ENCODE assay signal across 10 cellular contexts in the genomic region with DNA sequence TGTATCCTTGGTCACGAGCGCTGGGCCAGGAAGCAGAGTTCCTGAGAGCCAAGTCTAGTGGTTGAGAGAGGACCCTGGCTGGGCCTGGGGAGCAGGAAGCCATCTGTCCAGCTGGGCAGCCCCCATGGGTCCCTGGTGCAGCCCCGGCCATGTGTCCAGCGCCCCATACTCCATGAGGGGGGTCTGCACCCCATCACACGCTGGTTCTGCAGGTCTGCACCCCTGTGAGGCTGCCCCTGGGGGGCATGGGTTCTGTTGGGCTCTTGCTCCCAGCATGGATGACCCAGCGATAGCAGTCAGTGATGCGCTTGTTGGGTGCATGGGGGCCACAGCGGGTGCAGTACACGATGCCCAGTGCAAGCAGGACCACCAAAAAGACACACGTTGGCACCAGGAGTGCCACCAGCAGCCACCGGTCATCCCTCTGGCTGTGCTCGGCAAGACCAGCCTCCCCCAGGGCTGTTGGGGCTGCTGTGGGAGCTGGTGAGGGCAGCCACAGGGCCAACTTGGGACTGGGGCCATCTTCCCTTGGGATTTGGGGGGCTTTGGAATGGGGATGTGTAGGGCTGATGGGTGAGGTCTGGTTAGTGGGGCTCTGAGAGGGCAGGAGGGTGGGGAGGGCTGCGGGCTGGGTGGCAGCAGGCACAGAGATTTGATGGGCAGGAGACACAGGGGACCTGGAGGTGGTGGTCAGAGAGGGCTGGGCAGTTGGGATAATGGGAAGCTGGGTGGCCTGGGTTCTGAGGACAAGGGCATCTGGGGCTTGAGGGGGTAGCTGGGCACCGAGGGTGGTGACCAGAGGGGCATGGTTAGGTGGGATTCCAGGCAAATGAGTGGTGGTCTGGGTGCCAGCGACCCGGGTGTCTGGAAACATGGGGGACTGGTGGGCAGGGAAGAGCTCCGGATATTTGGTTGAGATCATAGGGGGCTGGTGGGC. TPM values are rescaled to one million over a fixed set of nuclear protein-coding genes. Genes with fewer than 3 reads are reported as not detected.
DNase-seq lines count a peak whose midpoint lies in the region; ATAC-seq and TF ChIP-seq lines count a peak whose summit lies in the region.
"Had no signal": no experiment of that assay in that cellular context is flagged by ENCODE, and none has a peak within 500 bp of the region (broad histone marks: within the 10 kb centered on the region; RNA-seq: fewer than 3 reads in every experiment).

No MANE protein-coding gene starts in this region.

- H3K79me2 ChIP-seq in GM23338 (replicated peaks; ENCODE audit: insufficient read depth) (no peaks in the 10 kb centered on the region), hepatocyte (peaks cover 29% of the 10 kb centered on the region)

- peaks cover 15% of the 10 kb centered on the region for H3K9me3 Mint-ChIP-seq in GM23338
- H3K9me3 Mint-ChIP-seq in activated T-helper 17 cell treated with anti-CD3 and anti-CD28 coated beads, Interleukin-2, amount 50 U/mL, for 72 hours, result no peaks in the 10 kb centered on the region
- no peaks in the 10 kb centered on the region for H3K9me3 Mint-ChIP-seq in stimulated activated memory B cell treated with anti-CD40 and anti-IgM and Interleukin-4, amounts not matched to agents 10 μg/mL and 1 μg/mL and 100 μg/mL, for 72 hours

- H3K36me3 ChIP-seq in GM23338 (ENCODE audit: insufficient read depth), result no peaks in the 10 kb centered on the region
- H3K36me3 ChIP-seq in hepatocyte (replicated peaks; ENCODE audit: insufficient read depth, low read depth), result no peaks in the 10 kb centered on the region

- WGBS in hepatocyte (ENCODE audit: low lambda C conversion rate, missing lambda C conversion rate), result 88% methylated on average over 17 of the region's 17 CpGs

- H3K36me3 Mint-ChIP-seq in GM23338 (ENCODE audit: low read depth), result peaks cover 16% of the 10 kb centered on the region
- no peaks in the 10 kb centered on the region for H3K36me3 Mint-ChIP-seq in activated T-helper 17 cell treated with anti-CD3 and anti-CD28 coated beads, Interleukin-2, amount 50 U/mL, for 72 hours (ENCODE audit: low read depth)
- H3K36me3 Mint-ChIP-seq in stimulated activated memory B cell treated with anti-CD40 and anti-IgM and Interleukin-4, amounts not matched to agents 10 μg/mL and 1 μg/mL and 100 μg/mL, for 72 hours, result no peaks in the 10 kb centered on the region

- H3K4me1 Mint-ChIP-seq in GM23338, result peaks cover 42% of the 10 kb centered on the region
- H3K4me1 Mint-ChIP-seq in activated T-helper 17 cell treated with anti-CD3 and anti-CD28 coated beads, Interleukin-2, amount 50 U/mL, for 72 hours, result peaks cover 3% of the 10 kb centered on the region
- H3K4me1 Mint-ChIP-seq in stimulated activated memory B cell treated with anti-CD40 and anti-IgM and Interleukin-4, amounts not matched to agents 10 μg/mL and 1 μg/mL and 100 μg/mL, for 72 hours, result peaks cover 45% of the 10 kb centered on the region

- DNase-seq in GM23338 (ENCODE audit: low spot score) (no peak), hepatocyte (ENCODE audit: low spot score) (no peak)
- DNase-seq: NCI-H345 had no signal

- H2AFZ ChIP-seq in GM23338 (no peak overlapping the region), hepatocyte (no peak overlapping the region)

- peaks cover 16% of the 10 kb centered on the region; the same call in 1 of the 2 replicates for H3F3A ChIP-seq in GM23338 (replicated peaks; ENCODE audit: low read depth)

- H3K27ac Mint-ChIP-seq in GM23338, result no peak overlapping the region
- peak overlapping the region; percentile 78 for H3K27ac Mint-ChIP-seq in activated T-helper 17 cell treated with anti-CD3 and anti-CD28 coated beads, Interleukin-2, amount 50 U/mL, for 72 hours
- peak overlapping the region; percentile 84 for H3K27ac Mint-ChIP-seq in stimulated activated memory B cell treated with anti-CD40 and anti-IgM and Interleukin-4, amounts not matched to agents 10 μg/mL and 1 μg/mL and 100 μg/mL, for 72 hours

- H3K4me2 ChIP-seq in GM23338, result peak overlapping the region; percentile 89; the same call in 1 of the 2 replicates
- H3K4me2 ChIP-seq in hepatocyte, result peak overlapping the region; percentile 77
- H3K4me2 ChIP-seq: KMS-11 had no signal

- H3K9me3 ChIP-seq in hepatocyte (ENCODE audit: low read depth), result no peaks in the 10 kb centered on the region

- ATAC-seq in GM23338 (no peak), HG02610 (IDR thresholded peaks at IDR 0.05; ENCODE audit: unreplicated experiment) (no peak), GM19455 (IDR thresholded peaks at IDR 0.05; ENCODE audit: unreplicated experiment) (no peak)
- no peak for ATAC-seq in activated T-helper 17 cell treated with anti-CD3 and anti-CD28 coated beads, Interleukin-2, amount 50 U/mL, for 72 hours (replicated peaks)
- ATAC-seq in stimulated activated memory B cell treated with anti-CD40 and anti-IgM and Interleukin-4, amounts not matched to agents 10 μg/mL and 1 μg/mL and 100 μg/mL, for 72 hours, result no peak
- ATAC-seq in activated CD4-positive, CD25-positive, alpha-beta regulatory T cell treated with anti-CD3 and anti-CD28 coated beads, Interleukin-2, amount 50 U/mL, for 24 hours, result no peak

- H3K27me3 ChIP-seq in GM23338 (ENCODE audit: insufficient read depth) (no peaks in the 10 kb centered on the region), hepatocyte (no peaks in the 10 kb centered on the region)

- H3K9me2 ChIP-seq in GM23338 (ENCODE audit: insufficient read depth) (no peaks in the 10 kb centered on the region), hepatocyte (replicated peaks; ENCODE audit: insufficient read depth) (no peaks in the 10 kb centered on the region)

- H3K4me1 ChIP-seq in GM23338 (ENCODE audit: insufficient read depth), result peaks cover 32% of the 10 kb centered on the region
- peaks cover 23% of the 10 kb centered on the region for H3K4me1 ChIP-seq in hepatocyte (ENCODE audit: insufficient read depth)

- TF ChIP-seq CTCF in GM23338 (conservative IDR thresholded peaks at IDR 0.05; ENCODE audit: low read depth in 2 of 2) (no peak), hepatocyte (IDR thresholded peaks at IDR 0.05; ENCODE audit: poor library complexity) (no peak)

- H4K20me1 ChIP-seq in GM23338 (replicated peaks; ENCODE audit: insufficient read depth), result no peaks in the 10 kb centered on the region
- no peaks in the 10 kb centered on the region for H4K20me1 ChIP-seq in hepatocyte (ENCODE audit: insufficient read depth, poor library complexity, severe bottlenecking)

- H3K27me3 Mint-ChIP-seq in GM23338 (ENCODE audit: insufficient read depth, low read depth, poor library complexity), result peaks cover 26% of the 10 kb centered on the region
- no peaks in the 10 kb centered on the region for H3K27me3 Mint-ChIP-seq in activated T-helper 17 cell treated with anti-CD3 and anti-CD28 coated beads, Interleukin-2, amount 50 U/mL, for 72 hours
- no peaks in the 10 kb centered on the region for H3K27me3 Mint-ChIP-seq in stimulated activated memory B cell treated with anti-CD40 and anti-IgM and Interleukin-4, amounts not matched to agents 10 μg/mL and 1 μg/mL and 100 μg/mL, for 72 hours

- no peak overlapping the region for H3K4me3 ChIP-seq in GM23338
- peak overlapping the region; percentile 27 for H3K4me3 ChIP-seq in hepatocyte

- H3K4me3 Mint-ChIP-seq in GM23338, result no peak overlapping the region; the same call in 2 of the 3 replicates
- H3K4me3 Mint-ChIP-seq in activated T-helper 17 cell treated with anti-CD3 and anti-CD28 coated beads, Interleukin-2, amount 50 U/mL, for 72 hours, result peak overlapping the region; percentile 78
- no peak overlapping the region for H3K4me3 Mint-ChIP-seq in stimulated activated memory B cell treated with anti-CD40 and anti-IgM and Interleukin-4, amounts not matched to agents 10 μg/mL and 1 μg/mL and 100 μg/mL, for 72 hours

- H3K27ac ChIP-seq in GM23338 (ENCODE audit: low read depth), result no peak overlapping the region
- H3K27ac ChIP-seq in hepatocyte, result peak overlapping the region; percentile 97
- H3K27ac ChIP-seq: KMS-11 had no signal

TF ChIP-seq in GM23338, 12 proteins besides CTCF, POLR2A, EP300 and RAD21 (continues in another document):
- TF ChIP-seq POLR2AphosphoS5 (IDR thresholded peaks at IDR 0.05; ENCODE audit: low read depth), result no peak
- TF ChIP-seq, protein P1, sequence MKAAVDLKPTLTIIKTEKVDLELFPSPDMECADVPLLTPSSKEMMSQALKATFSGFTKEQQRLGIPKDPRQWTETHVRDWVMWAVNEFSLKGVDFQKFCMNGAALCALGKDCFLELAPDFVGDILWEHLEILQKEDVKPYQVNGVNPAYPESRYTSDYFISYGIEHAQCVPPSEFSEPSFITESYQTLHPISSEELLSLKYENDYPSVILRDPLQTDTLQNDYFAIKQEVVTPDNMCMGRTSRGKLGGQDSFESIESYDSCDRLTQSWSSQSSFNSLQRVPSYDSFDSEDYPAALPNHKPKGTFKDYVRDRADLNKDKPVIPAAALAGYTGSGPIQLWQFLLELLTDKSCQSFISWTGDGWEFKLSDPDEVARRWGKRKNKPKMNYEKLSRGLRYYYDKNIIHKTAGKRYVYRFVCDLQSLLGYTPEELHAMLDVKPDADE (IDR thresholded peaks at IDR 0.05), result no peak

RNA-seq across cellular contexts. Expression of a gene that starts 2.0 kb away (rescaled TPM):
- total RNA-seq in GM23338 (2014; rRNA removed; shearing (Covaris generic)), result 2.0 and 3.8 TPM in 2 replicates
- polyA plus RNA-seq in GM23338 (2016; fragmentation: Nextera tagmentation; extraction: Ambion mirVana) (2.4 and 2.7 TPM in 2 replicates), hepatocyte (210 and 250 TPM in 2 replicates)
- total RNA-seq in activated T-helper 17 cell treated with anti-CD3 and anti-CD28 coated beads, Interleukin-2, amount 50 U/mL, for 72 hours, result not detected
- total RNA-seq in hepatocyte, result 19.9 and 24.6 TPM in 2 replicates

RNA-seq across cellular contexts. Expression of a gene that starts 21.4 kb away (rescaled TPM):
- 3.7 and 8.2 TPM in 2 replicates for total RNA-seq in GM23338 (2014; rRNA removed; shearing (Covaris generic))
- polyA plus RNA-seq in GM23338 (2016; fragmentation: Nextera tagmentation; extraction: Ambion mirVana), result 1.9 and 2.5 TPM in 2 replicates
- 1 to 10 TPM; 1.6 to 3.4 TPM for total RNA-seq in activated T-helper 17 cell treated with anti-CD3 and anti-CD28 coated beads, Interleukin-2, amount 50 U/mL, for 72 hours
- total RNA-seq in hepatocyte, result 4.3 and 6.2 TPM in 2 replicates
- 9.5 and 12.8 TPM in 2 replicates for polyA plus RNA-seq in hepatocyte

RNA-seq across cellular contexts. Expression of a gene that starts 23.1 kb away (rescaled TPM):
- 4.4 and 5.0 TPM in 2 replicates for total RNA-seq in GM23338 (2014; rRNA removed; shearing (Covaris generic))
- 1.0 and 1.2 TPM in 2 replicates for polyA plus RNA-seq in GM23338 (2016; fragmentation: Nextera tagmentation; extraction: Ambion mirVana)
- total RNA-seq in activated T-helper 17 cell treated with anti-CD3 and anti-CD28 coated beads, Interleukin-2, amount 50 U/mL, for 72 hours, result not detected
- total RNA-seq in hepatocyte, result 20.6 and 21.4 TPM in 2 replicates
- 36.4 and 48.6 TPM in 2 replicates for polyA plus RNA-seq in hepatocyte
- polyA plus RNA-seq: keratinocyte had no signal

RNA-seq across cellular contexts. Expression of a gene that starts 25.9 kb away (rescaled TPM):
- 75.0 and 87.0 TPM in 2 replicates for total RNA-seq in GM23338 (2014; rRNA removed; shearing (Covaris generic))
- polyA plus RNA-seq in GM23338 (2016; fragmentation: Nextera tagmentation; extraction: Ambion mirVana), result 71.5 and 75.6 TPM in 2 replicates
- 10 to 100 TPM; 41.2 to 68.3 TPM for total RNA-seq in activated T-helper 17 cell treated with anti-CD3 and anti-CD28 coated beads, Interleukin-2, amount 50 U/mL, for 72 hours
- 111 and 132 TPM in 2 replicates for total RNA-seq in hepatocyte
- 265 and 267 TPM in 2 replicates for polyA plus RNA-seq in hepatocyte

RNA-seq across cellular contexts. Expression of a gene that starts 30.1 kb away (rescaled TPM):
- 53.6 and 59.1 TPM in 2 replicates for total RNA-seq in GM23338 (2014; rRNA removed; shearing (Covaris generic))
- polyA plus RNA-seq in GM23338 (2016; fragmentation: Nextera tagmentation; extraction: Ambion mirVana) (61.7 and 62.2 TPM in 2 replicates), hepatocyte (48.6 and 54.0 TPM in 2 replicates)
- total RNA-seq in activated T-helper 17 cell treated with anti-CD3 and anti-CD28 coated beads, Interleukin-2, amount 50 U/mL, for 72 hours, result 10 to 100 TPM; 21.6 to 41.7 TPM
- 34.5 and 39.7 TPM in 2 replicates for total RNA-seq in hepatocyte
